ENCODE assay signal across 2 cellular contexts in the genomic region with DNA sequence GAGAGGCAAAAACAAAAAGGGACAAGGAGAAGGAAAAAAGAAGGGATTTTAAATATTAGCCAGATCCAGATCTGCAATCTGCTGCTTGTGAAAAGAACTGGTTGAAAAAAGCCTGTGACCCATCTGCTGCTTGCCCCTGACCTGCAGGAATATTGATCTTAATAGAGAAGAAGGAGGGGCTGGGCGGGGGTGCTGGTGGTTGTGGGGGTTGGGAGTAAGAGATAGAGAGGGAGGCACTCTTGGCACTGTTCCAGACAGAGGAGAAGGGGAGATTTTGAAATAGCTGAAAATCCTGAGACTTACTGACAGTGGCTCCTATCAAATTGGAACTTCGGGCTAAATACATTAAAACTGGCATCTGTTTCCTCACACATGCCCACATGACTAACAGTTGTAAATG.
TF ChIP-seq lines count a peak whose summit lies in the region.

No MANE protein-coding gene starts in this region.

TF ChIP-seq in K562, 482 proteins besides CTCF, POLR2A, EP300 and RAD21 (continued from another document):
- TF ChIP-seq, protein P1, sequence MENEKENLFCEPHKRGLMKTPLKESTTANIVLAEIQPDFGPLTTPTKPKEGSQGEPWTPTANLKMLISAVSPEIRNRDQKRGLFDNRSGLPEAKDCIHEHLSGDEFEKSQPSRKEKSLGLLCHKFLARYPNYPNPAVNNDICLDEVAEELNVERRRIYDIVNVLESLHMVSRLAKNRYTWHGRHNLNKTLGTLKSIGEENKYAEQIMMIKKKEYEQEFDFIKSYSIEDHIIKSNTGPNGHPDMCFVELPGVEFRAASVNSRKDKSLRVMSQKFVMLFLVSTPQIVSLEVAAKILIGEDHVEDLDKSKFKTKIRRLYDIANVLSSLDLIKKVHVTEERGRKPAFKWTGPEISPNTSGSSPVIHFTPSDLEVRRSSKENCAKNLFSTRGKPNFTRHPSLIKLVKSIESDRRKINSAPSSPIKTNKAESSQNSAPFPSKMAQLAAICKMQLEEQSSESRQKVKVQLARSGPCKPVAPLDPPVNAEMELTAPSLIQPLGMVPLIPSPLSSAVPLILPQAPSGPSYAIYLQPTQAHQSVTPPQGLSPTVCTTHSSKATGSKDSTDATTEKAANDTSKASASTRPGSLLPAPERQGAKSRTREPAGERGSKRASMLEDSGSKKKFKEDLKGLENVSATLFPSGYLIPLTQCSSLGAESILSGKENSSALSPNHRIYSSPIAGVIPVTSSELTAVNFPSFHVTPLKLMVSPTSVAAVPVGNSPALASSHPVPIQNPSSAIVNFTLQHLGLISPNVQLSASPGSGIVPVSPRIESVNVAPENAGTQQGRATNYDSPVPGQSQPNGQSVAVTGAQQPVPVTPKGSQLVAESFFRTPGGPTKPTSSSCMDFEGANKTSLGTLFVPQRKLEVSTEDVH (IDR thresholded peaks at IDR 0.05; ENCODE audit: low read depth, partially characterized antibody): no peak
- TF ChIP-seq ZNF24 (IDR thresholded peaks at IDR 0.05) (no peak), GTF2A2 (tag; IDR thresholded peaks at IDR 0.05) (no peak), PYGO2 (tag; IDR thresholded peaks at IDR 0.05) (no peak)

TF ChIP-seq in neural cell, 6 proteins besides CTCF, POLR2A, EP300 and RAD21:
- TF ChIP-seq, protein P2, sequence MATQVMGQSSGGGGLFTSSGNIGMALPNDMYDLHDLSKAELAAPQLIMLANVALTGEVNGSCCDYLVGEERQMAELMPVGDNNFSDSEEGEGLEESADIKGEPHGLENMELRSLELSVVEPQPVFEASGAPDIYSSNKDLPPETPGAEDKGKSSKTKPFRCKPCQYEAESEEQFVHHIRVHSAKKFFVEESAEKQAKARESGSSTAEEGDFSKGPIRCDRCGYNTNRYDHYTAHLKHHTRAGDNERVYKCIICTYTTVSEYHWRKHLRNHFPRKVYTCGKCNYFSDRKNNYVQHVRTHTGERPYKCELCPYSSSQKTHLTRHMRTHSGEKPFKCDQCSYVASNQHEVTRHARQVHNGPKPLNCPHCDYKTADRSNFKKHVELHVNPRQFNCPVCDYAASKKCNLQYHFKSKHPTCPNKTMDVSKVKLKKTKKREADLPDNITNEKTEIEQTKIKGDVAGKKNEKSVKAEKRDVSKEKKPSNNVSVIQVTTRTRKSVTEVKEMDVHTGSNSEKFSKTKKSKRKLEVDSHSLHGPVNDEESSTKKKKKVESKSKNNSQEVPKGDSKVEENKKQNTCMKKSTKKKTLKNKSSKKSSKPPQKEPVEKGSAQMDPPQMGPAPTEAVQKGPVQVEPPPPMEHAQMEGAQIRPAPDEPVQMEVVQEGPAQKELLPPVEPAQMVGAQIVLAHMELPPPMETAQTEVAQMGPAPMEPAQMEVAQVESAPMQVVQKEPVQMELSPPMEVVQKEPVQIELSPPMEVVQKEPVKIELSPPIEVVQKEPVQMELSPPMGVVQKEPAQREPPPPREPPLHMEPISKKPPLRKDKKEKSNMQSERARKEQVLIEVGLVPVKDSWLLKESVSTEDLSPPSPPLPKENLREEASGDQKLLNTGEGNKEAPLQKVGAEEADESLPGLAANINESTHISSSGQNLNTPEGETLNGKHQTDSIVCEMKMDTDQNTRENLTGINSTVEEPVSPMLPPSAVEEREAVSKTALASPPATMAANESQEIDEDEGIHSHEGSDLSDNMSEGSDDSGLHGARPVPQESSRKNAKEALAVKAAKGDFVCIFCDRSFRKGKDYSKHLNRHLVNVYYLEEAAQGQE (IDR thresholded peaks at IDR 0.05; ENCODE audit: borderline replicate concordance): no peak
- peak; percentile 16 for TF ChIP-seq TAF1 (IDR thresholded peaks at IDR 0.05; ENCODE audit: low read depth)
TF ChIP-seq in neural cell: peak in this region for 1.
